In the genomic region with DNA sequence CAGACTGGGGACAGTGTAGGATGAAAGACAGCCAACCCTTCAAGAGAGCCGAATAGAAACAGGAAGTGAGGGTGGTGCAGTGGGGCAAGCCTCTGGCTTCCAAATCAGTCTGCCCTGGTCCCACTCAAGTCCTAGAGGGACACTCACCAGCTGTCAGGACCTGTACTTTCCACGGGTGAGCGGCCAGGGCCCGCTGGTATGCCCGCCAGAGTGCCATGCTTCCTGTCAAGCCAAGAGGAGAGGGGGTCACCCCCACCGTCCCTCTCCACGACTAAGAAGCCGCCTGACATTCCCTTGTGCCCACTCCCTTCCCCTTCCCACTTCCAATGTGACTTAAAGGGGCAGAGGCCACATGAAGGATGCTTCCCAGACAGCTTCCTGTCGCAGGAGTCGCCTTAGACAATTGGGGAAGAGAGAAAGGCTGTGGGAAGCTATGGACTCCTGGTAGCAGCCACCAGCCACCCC, we compare ENCODE assay signal across 9 cellular contexts. TPM values are rescaled to one million over a fixed set of nuclear protein-coding genes. Genes with fewer than 3 reads are reported as not detected.
DNase-seq lines count a peak whose midpoint lies in the region; ATAC-seq and TF ChIP-seq lines count a peak whose summit lies in the region.
"Had no signal": no experiment of that assay in that cellular context is flagged by ENCODE, and none has a peak within 500 bp of the region (broad histone marks: within the 10 kb centered on the region; RNA-seq: fewer than 3 reads in every experiment).

No MANE protein-coding gene starts in this region.

- H3K9me3 Mint-ChIP-seq in CD8-positive, alpha-beta memory T cell, result no peaks in the 10 kb centered on the region
- H3K9me3 Mint-ChIP-seq in WTC11, result no peaks in the 10 kb centered on the region
- no peaks in the 10 kb centered on the region for H3K9me3 Mint-ChIP-seq in progenitor cell of endocrine pancreas (ENCODE audit: low read depth)

- POLR2A ChIA-PET in CD8-positive, alpha-beta memory T cell (lab: Charles Lee), result interaction anchor here (0.5 to 1.2 kb wide), 3 partner anchors 13 to 1444 kb away, joined by 3 to 6 read pairs (median 4); partner anchors contain the start of genes ASXL2 and PPM1G
- POLR2A ChIA-PET in WTC11 (lab: Charles Lee), result interaction anchor here (0.5 to 1.1 kb wide), 4 partner anchors 15 to 69 kb away, joined by 3 to 4 read pairs (median 3); partner anchors contain the start of genes EIF2B4 and UCN

- H3K4me1 ChIP-seq in CD8-positive, alpha-beta memory T cell (ENCODE audit: insufficient read depth, low read length), result peaks cover 15% of the 10 kb centered on the region
- H3K4me1 ChIP-seq in foreskin keratinocyte, result peaks cover 12% of the 10 kb centered on the region

- H3K27ac ChIP-seq in CD8-positive, alpha-beta memory T cell (ENCODE audit: low read depth, low read length), result peak overlapping the region; percentile 89
- peak overlapping the region; percentile 89 for H3K27ac ChIP-seq in foreskin keratinocyte

- ATAC-seq in HG03280 (IDR thresholded peaks at IDR 0.05; ENCODE audit: unreplicated experiment) (peak; percentile 34), WTC11 (no peak), foreskin keratinocyte (peak; percentile 1), HG03442 (IDR thresholded peaks at IDR 0.05; ENCODE audit: unreplicated experiment) (no peak)

- no peaks in the 10 kb centered on the region for H3K27me3 Mint-ChIP-seq in CD8-positive, alpha-beta memory T cell
- H3K27me3 Mint-ChIP-seq in WTC11 (ENCODE audit: low read depth) (no peaks in the 10 kb centered on the region), progenitor cell of endocrine pancreas (no peaks in the 10 kb centered on the region)

- peak overlapping the region; percentile 87 for H3K4me3 ChIP-seq in CD8-positive, alpha-beta memory T cell (ENCODE audit: low read length)

- peak in 2 of 5 donors; percentile 5 to 19 for DNase-seq in CD8-positive, alpha-beta memory T cell
- DNase-seq in WTC11 (ENCODE audit: low spot score), result no peak
- no peak for DNase-seq in foreskin keratinocyte
- no peak for DNase-seq in progenitor cell of endocrine pancreas (ENCODE audit: low spot score, unreplicated experiment)
- no peak for DNase-seq in GOT3 (lab: John Stamatoyannopoulos, UW)
- no peak for DNase-seq in NCI-H446 (lab: John Stamatoyannopoulos, UW)

- no peaks in the 10 kb centered on the region for H3K27me3 ChIP-seq in CD8-positive, alpha-beta memory T cell (ENCODE audit: insufficient read depth, low read length, poor library complexity, severe bottlenecking)
- H3K27me3 ChIP-seq in foreskin keratinocyte, result no peaks in the 10 kb centered on the region

- peak overlapping the region; percentile 91 to 99 (median 97) for H3K4me3 Mint-ChIP-seq in CD8-positive, alpha-beta memory T cell
- H3K4me3 Mint-ChIP-seq in WTC11 (peak overlapping the region; percentile 99), progenitor cell of endocrine pancreas (ENCODE audit: low read depth) (peak overlapping the region; percentile 89)

- peaks cover 19 to 36% (median 21%) of the 10 kb centered on the region in 3 donors for H3K4me1 Mint-ChIP-seq in CD8-positive, alpha-beta memory T cell
- peaks cover 11% of the 10 kb centered on the region for H3K4me1 Mint-ChIP-seq in WTC11
- H3K4me1 Mint-ChIP-seq in progenitor cell of endocrine pancreas (ENCODE audit: low read depth), result peaks cover 11% of the 10 kb centered on the region

- H3K36me3 ChIP-seq in CD8-positive, alpha-beta memory T cell (ENCODE audit: insufficient read depth, low read length), result no peaks in the 10 kb centered on the region

- CTCF ChIA-PET in CD8-positive, alpha-beta memory T cell (lab: Charles Lee), result interaction anchor here (0.9 to 5.9 kb wide), 3 partner anchors 19 to 48 kb away, joined by 4 to 27 read pairs (median 7); partner anchors contain the start of genes EIF2B4 and SNX17
- CTCF ChIA-PET in WTC11 (lab: Charles Lee), result interaction anchor here (1.0 to 1.6 kb wide), 4 partner anchors 14 to 47 kb away, joined by 3 to 7 read pairs (median 4); partner anchors contain the start of gene UCN

- peak overlapping the region; percentile 94 to 100 (median 99) for H3K27ac Mint-ChIP-seq in CD8-positive, alpha-beta memory T cell
- H3K27ac Mint-ChIP-seq in WTC11 (no peak overlapping the region), progenitor cell of endocrine pancreas (peak overlapping the region; percentile 99)

- no peaks in the 10 kb centered on the region for H3K9me3 ChIP-seq in CD8-positive, alpha-beta memory T cell (ENCODE audit: low read length)

- no peak for TF ChIP-seq CTCF in WTC11 (IDR thresholded peaks at IDR 0.05)
- no peak for TF ChIP-seq CTCF in foreskin keratinocyte (conservative IDR thresholded peaks at IDR 0.05)
- TF ChIP-seq CTCF in progenitor cell of endocrine pancreas (IDR thresholded peaks at IDR 0.05; ENCODE audit: unreplicated experiment), result no peak

- peaks cover 0 to 33% (median 11%) of the 10 kb centered on the region in 3 donors for H3K36me3 Mint-ChIP-seq in CD8-positive, alpha-beta memory T cell
- H3K36me3 Mint-ChIP-seq in WTC11 (peaks cover 17% of the 10 kb centered on the region), progenitor cell of endocrine pancreas (ENCODE audit: insufficient read depth) (peaks cover 13% of the 10 kb centered on the region)

TF ChIP-seq in WTC11, 78 proteins besides CTCF, POLR2A, EP300 and RAD21:
- TF ChIP-seq NR2C2 (CRISPR knock-in tag; IDR thresholded peaks at IDR 0.05) (no peak), HMGXB4 (CRISPR knock-in tag; IDR thresholded peaks at IDR 0.05) (0 out of 2 replicates have a peak, but pooled peaks have one; percentile 39)

RNA-seq across cellular contexts. Expression of gene MPV17, which starts 0.6 kb away (rescaled TPM):
- 10 to 100 TPM; 85.9 to 86.4 TPM for total RNA-seq in CD8-positive, alpha-beta memory T cell
- polyA plus RNA-seq in CD8-positive, alpha-beta memory T cell, result 118 TPM
- total RNA-seq in WTC11 (2021), result 51.5 to 60.4 TPM (median 59.3 TPM) in 3 replicates
- 76.9 and 78.6 TPM in 2 replicates for total RNA-seq in foreskin keratinocyte
- polyA plus RNA-seq in foreskin keratinocyte, result 91.3 and 93.6 TPM in 2 replicates
- 56.0 and 60.4 TPM in 2 replicates for total RNA-seq in progenitor cell of endocrine pancreas

RNA-seq across cellular contexts. Expression of gene UCN, which starts 14.1 kb away (rescaled TPM):
- 1 to 10 TPM; 1.7 to 2.6 TPM for total RNA-seq in CD8-positive, alpha-beta memory T cell
- 0.71 TPM for polyA plus RNA-seq in CD8-positive, alpha-beta memory T cell
- 0.68 to 1.2 TPM (median 0.71 TPM) in 3 replicates for total RNA-seq in WTC11 (2021)
- 0.14 and 0.31 TPM in 2 replicates for total RNA-seq in foreskin keratinocyte
- 0.30 and 0.50 TPM in 2 replicates for polyA plus RNA-seq in foreskin keratinocyte
- total RNA-seq in progenitor cell of endocrine pancreas, result 2.0 and 2.4 TPM in 2 replicates

RNA-seq across cellular contexts. Expression of gene GTF3C2, which starts 34.2 kb away (rescaled TPM):
- 10 to 100 TPM; 76.7 to 81.7 TPM for total RNA-seq in CD8-positive, alpha-beta memory T cell
- 43.5 TPM for polyA plus RNA-seq in CD8-positive, alpha-beta memory T cell
- total RNA-seq in WTC11 (2021) (103 to 123 TPM (median 107 TPM) in 3 replicates), foreskin keratinocyte (44.2 and 52.9 TPM in 2 replicates), progenitor cell of endocrine pancreas (98.0 and 106 TPM in 2 replicates)
- 39.9 and 50.9 TPM in 2 replicates for polyA plus RNA-seq in foreskin keratinocyte

RNA-seq across cellular contexts. Expression of gene TRIM54, which starts 40.1 kb away (rescaled TPM):
- under 1 TPM; 0.22 TPM for total RNA-seq in CD8-positive, alpha-beta memory T cell
- polyA plus RNA-seq in CD8-positive, alpha-beta memory T cell, result not detected
- total RNA-seq in WTC11 (2021), result 3.0 to 3.4 TPM (median 3.3 TPM) in 3 replicates
- total RNA-seq in foreskin keratinocyte, result not detected in 2 replicates
- not detected in 2 replicates for polyA plus RNA-seq in foreskin keratinocyte
- total RNA-seq in progenitor cell of endocrine pancreas, result not detected in 2 replicates

RNA-seq across cellular contexts. Expression of gene DNAJC5G, which starts 47.1 kb away (rescaled TPM):
- total RNA-seq in CD8-positive, alpha-beta memory T cell, result not detected
- not detected for polyA plus RNA-seq in CD8-positive, alpha-beta memory T cell
- total RNA-seq in WTC11 (2021), result 0.18 to 0.44 TPM (median 0.34 TPM) in 3 replicates
- total RNA-seq in foreskin keratinocyte, result not detected in 2 replicates
- not detected in 2 replicates for polyA plus RNA-seq in foreskin keratinocyte
- total RNA-seq in progenitor cell of endocrine pancreas, result not detected in 2 replicates
- total RNA-seq: NCI-H460 had no signal

Comparison
In these comparisons a context has a peak if more than half of its experiments do, and no peak if none do; other contexts are left out.
1. ATAC-seq: peak in HG03280 (single experiment) and foreskin keratinocyte (single experiment); none in WTC11 (single experiment) and HG03442 (single experiment).
2. Peak in every context shown above with its lines, with median percentiles within 50 percentile points of each other: H3K4me3 Mint-ChIP-seq.